ENCODE assay signal across 1 cellular context in genomic region chr19:48325265-48325910, GRCh38.
TF ChIP-seq lines count a peak whose summit lies in the region.

TSS of gene EMP3 (plus strand) at chr19:48325552. CDS start at chr19:48326845, 1,293 bp downstream.

TF ChIP-seq in HEK293, 187 proteins besides CTCF, POLR2A, EP300 and RAD21 (continued from another document and continues in another):
- TF ChIP-seq ZNF670 (tag by site-specific recombination; IDR thresholded peaks at IDR 0.05; ENCODE audit: low read depth) (no peak), ZNF843 (tag by site-specific recombination; IDR thresholded peaks at IDR 0.05) (0 out of 2 replicates have a peak, but pooled peaks have one; percentile 14), GLIS1 (tag by site-specific recombination; IDR thresholded peaks at IDR 0.05) (peak; percentile 58; the same call in 1 of the 2 replicates), ZBTB17 (tag by site-specific recombination; IDR thresholded peaks at IDR 0.05) (peak; percentile 96), SP7 (tag by site-specific recombination; IDR thresholded peaks at IDR 0.05) (peak; percentile 71), WT1 (tag by site-specific recombination; IDR thresholded peaks at IDR 0.05) (peak; percentile 84), KLF9 (tag by site-specific recombination; IDR thresholded peaks at IDR 0.05; ENCODE audit: low read depth) (peak; percentile 82), ZNF654 (tag by site-specific recombination; IDR thresholded peaks at IDR 0.05; ENCODE audit: low read depth) (no peak), KLF1 (tag by site-specific recombination; IDR thresholded peaks at IDR 0.05) (peak; percentile 95), ZNF791 (tag by site-specific recombination; IDR thresholded peaks at IDR 0.05) (no peak), SP2 (tag by site-specific recombination; IDR thresholded peaks at IDR 0.05) (peak; percentile 95), ZNF248 (tag by site-specific recombination; IDR thresholded peaks at IDR 0.05) (no peak), SETDB1 (IDR thresholded peaks at IDR 0.05; ENCODE audit: insufficient read length, low read length) (no peak), ZNF544 (tag by site-specific recombination; IDR thresholded peaks at IDR 0.05) (no peak), ZNF623 (tag by site-specific recombination; IDR thresholded peaks at IDR 0.05) (no peak), KLF8 (tag by site-specific recombination; IDR thresholded peaks at IDR 0.05) (peak; percentile 93), HOXA7 (CRISPR knock-in tag; IDR thresholded peaks at IDR 0.05; ENCODE audit: borderline replicate concordance) (no peak), ZNF600 (tag by site-specific recombination; IDR thresholded peaks at IDR 0.05) (peak; percentile 97), ZEB2 (tag by site-specific recombination; IDR thresholded peaks at IDR 0.05) (peak; percentile 46), PRDM10 (tag by site-specific recombination; IDR thresholded peaks at IDR 0.05) (peak; percentile 98), ZFP69B (tag by site-specific recombination; IDR thresholded peaks at IDR 0.05) (peak; percentile 53; the same call in 1 of the 2 replicates), YY1 (tag by site-specific recombination; IDR thresholded peaks at IDR 0.05) (no peak), ZNF391 (tag by site-specific recombination; IDR thresholded peaks at IDR 0.05; ENCODE audit: borderline replicate concordance, low read depth) (peak; percentile 77; the same call in 1 of the 2 replicates), FEZF1 (tag by site-specific recombination; IDR thresholded peaks at IDR 0.05) (no peak), ZBTB8A (tag by site-specific recombination; IDR thresholded peaks at IDR 0.05) (peak; percentile 31; the same call in 1 of the 2 replicates), SP3 (tag by site-specific recombination; IDR thresholded peaks at IDR 0.05) (peak; percentile 97), ZFHX2 (tag by site-specific recombination; conservative IDR thresholded peaks at IDR 0.05) (peak; percentile 82), ZNF596 (tag by site-specific recombination; IDR thresholded peaks at IDR 0.05) (peak; percentile 52; the same call in 1 of the 2 replicates), ZBTB26 (tag by site-specific recombination; optimal IDR thresholded peaks at IDR 0.05) (no peak), ZNF660 (tag by site-specific recombination; IDR thresholded peaks at IDR 0.05) (no peak), ATF2 (tag by site-specific recombination; IDR thresholded peaks at IDR 0.05; ENCODE audit: low read depth) (no peak), ZNF10 (tag by site-specific recombination; IDR thresholded peaks at IDR 0.05) (no peak), ZNF529 (tag by site-specific recombination; IDR thresholded peaks at IDR 0.05; ENCODE audit: insufficient replicate concordance) (no peak), ZNF426 (tag by site-specific recombination; IDR thresholded peaks at IDR 0.05) (no peak), ZNF561 (tag by site-specific recombination; IDR thresholded peaks at IDR 0.05; ENCODE audit: borderline replicate concordance) (no peak)
- TF ChIP-seq, protein P1, sequence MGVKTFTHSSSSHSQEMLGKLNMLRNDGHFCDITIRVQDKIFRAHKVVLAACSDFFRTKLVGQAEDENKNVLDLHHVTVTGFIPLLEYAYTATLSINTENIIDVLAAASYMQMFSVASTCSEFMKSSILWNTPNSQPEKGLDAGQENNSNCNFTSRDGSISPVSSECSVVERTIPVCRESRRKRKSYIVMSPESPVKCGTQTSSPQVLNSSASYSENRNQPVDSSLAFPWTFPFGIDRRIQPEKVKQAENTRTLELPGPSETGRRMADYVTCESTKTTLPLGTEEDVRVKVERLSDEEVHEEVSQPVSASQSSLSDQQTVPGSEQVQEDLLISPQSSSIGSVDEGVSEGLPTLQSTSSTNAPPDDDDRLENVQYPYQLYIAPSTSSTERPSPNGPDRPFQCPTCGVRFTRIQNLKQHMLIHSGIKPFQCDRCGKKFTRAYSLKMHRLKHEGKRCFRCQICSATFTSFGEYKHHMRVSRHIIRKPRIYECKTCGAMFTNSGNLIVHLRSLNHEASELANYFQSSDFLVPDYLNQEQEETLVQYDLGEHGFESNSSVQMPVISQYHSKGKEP (tag by site-specific recombination; IDR thresholded peaks at IDR 0.05): 0 out of 2 replicates have a peak, but pooled peaks have one; percentile 8
- TF ChIP-seq, protein P2, sequence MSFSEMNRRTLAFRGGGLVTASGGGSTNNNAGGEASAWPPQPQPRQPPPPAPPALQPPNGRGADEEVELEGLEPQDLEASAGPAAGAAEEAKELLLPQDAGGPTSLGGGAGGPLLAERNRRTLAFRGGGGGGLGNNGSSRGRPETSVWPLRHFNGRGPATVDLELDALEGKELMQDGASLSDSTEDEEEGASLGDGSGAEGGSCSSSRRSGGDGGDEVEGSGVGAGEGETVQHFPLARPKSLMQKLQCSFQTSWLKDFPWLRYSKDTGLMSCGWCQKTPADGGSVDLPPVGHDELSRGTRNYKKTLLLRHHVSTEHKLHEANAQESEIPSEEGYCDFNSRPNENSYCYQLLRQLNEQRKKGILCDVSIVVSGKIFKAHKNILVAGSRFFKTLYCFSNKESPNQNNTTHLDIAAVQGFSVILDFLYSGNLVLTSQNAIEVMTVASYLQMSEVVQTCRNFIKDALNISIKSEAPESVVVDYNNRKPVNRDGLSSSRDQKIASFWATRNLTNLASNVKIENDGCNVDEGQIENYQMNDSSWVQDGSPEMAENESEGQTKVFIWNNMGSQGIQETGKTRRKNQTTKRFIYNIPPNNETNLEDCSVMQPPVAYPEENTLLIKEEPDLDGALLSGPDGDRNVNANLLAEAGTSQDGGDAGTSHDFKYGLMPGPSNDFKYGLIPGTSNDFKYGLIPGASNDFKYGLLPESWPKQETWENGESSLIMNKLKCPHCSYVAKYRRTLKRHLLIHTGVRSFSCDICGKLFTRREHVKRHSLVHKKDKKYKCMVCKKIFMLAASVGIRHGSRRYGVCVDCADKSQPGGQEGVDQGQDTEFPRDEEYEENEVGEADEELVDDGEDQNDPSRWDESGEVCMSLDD (tag by site-specific recombination; IDR thresholded peaks at IDR 0.05): peak; percentile 83
- TF ChIP-seq, protein P3, sequence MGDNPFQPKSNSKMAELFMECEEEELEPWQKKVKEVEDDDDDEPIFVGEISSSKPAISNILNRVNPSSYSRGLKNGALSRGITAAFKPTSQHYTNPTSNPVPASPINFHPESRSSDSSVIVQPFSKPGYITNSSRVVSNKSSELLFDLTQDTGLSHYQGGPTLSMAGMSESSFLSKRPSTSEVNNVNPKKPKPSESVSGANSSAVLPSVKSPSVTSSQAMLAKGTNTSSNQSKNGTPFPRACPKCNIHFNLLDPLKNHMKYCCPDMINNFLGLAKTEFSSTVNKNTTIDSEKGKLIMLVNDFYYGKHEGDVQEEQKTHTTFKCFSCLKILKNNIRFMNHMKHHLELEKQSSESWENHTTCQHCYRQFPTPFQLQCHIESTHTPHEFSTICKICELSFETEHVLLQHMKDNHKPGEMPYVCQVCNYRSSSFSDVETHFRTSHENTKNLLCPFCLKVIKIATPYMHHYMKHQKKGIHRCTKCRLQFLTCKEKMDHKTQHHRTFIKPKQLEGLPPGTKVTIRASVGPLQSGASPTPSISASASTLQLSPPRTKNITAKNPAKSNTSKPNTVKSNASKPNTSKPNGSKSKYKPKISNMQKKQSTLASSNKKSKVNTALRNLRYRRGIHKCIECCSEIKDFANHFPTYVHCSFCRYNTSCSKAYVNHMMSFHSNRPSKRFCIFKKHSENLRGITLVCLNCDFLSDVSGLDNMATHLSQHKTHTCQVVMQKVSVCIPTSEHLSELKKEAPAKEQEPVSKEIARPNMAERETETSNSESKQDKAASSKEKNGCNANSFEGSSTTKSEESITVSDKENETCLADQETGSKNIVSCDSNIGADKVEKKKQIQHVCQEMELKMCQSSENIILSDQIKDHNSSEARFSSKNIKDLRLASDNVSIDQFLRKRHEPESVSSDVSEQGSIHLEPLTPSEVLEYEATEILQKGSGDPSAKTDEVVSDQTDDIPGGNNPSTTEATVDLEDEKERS (tag by site-specific recombination; IDR thresholded peaks at IDR 0.05): no peak
- TF ChIP-seq, protein P4, sequence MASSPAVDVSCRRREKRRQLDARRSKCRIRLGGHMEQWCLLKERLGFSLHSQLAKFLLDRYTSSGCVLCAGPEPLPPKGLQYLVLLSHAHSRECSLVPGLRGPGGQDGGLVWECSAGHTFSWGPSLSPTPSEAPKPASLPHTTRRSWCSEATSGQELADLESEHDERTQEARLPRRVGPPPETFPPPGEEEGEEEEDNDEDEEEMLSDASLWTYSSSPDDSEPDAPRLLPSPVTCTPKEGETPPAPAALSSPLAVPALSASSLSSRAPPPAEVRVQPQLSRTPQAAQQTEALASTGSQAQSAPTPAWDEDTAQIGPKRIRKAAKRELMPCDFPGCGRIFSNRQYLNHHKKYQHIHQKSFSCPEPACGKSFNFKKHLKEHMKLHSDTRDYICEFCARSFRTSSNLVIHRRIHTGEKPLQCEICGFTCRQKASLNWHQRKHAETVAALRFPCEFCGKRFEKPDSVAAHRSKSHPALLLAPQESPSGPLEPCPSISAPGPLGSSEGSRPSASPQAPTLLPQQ (tag by site-specific recombination; IDR thresholded peaks at IDR 0.05): peak; percentile 77
- TF ChIP-seq, protein P5, sequence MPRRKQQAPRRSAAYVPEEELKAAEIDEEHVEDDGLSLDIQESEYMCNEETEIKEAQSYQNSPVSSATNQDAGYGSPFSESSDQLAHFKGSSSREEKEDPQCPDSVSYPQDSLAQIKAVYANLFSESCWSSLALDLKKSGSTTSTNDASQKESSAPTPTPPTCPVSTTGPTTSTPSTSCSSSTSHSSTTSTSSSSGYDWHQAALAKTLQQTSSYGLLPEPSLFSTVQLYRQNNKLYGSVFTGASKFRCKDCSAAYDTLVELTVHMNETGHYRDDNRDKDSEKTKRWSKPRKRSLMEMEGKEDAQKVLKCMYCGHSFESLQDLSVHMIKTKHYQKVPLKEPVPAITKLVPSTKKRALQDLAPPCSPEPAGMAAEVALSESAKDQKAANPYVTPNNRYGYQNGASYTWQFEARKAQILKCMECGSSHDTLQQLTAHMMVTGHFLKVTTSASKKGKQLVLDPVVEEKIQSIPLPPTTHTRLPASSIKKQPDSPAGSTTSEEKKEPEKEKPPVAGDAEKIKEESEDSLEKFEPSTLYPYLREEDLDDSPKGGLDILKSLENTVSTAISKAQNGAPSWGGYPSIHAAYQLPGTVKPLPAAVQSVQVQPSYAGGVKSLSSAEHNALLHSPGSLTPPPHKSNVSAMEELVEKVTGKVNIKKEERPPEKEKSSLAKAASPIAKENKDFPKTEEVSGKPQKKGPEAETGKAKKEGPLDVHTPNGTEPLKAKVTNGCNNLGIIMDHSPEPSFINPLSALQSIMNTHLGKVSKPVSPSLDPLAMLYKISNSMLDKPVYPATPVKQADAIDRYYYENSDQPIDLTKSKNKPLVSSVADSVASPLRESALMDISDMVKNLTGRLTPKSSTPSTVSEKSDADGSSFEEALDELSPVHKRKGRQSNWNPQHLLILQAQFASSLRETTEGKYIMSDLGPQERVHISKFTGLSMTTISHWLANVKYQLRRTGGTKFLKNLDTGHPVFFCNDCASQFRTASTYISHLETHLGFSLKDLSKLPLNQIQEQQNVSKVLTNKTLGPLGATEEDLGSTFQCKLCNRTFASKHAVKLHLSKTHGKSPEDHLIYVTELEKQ (tag by site-specific recombination; IDR thresholded peaks at IDR 0.05; ENCODE audit: borderline replicate concordance): 0 out of 2 replicates have a peak, but pooled peaks have one; percentile 22
- TF ChIP-seq, protein P6, sequence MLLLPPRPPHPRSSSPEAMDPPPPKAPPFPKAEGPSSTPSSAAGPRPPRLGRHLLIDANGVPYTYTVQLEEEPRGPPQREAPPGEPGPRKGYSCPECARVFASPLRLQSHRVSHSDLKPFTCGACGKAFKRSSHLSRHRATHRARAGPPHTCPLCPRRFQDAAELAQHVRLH (tag by site-specific recombination; IDR thresholded peaks at IDR 0.05): no peak
